In the genomic region with DNA sequence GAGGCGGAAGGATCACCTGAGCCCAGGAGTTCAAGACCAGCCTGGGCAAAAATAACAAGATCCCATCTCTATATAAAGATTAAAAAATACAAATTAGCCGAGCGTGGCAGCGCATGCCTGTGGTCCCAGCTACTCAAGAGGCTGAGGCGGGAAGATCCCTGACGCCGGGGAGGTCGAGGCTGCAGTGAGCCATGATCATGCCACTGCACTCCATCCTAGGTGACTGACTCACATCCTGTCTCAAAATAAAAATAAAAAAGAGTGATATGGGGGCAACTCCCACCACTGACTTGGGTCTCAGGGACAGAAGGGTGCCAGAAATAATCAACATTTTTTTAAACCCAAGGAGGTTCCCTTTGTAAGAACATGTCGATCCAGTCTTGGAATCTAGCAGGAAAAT, we compare ENCODE assay signal across 19 cellular contexts. TPM values are rescaled to one million over a fixed set of nuclear protein-coding genes. Genes with fewer than 3 reads are reported as not detected.
DNase-seq lines count a peak whose midpoint lies in the region; ATAC-seq and TF ChIP-seq lines count a peak whose summit lies in the region.
"Had no signal": no experiment of that assay in that cellular context is flagged by ENCODE, and none has a peak within 500 bp of the region (broad histone marks: within the 10 kb centered on the region; RNA-seq: fewer than 3 reads in every experiment).

No MANE protein-coding gene starts in this region.

- no peaks in the 10 kb centered on the region for H3K9me3 Mint-ChIP-seq in activated naive CD4-positive, alpha-beta T cell treated with anti-CD3 and anti-CD28 coated beads, Interleukin-2, amount 10 ng/mL, durations not matched to agents 7 days and 5 days
- H3K9me3 Mint-ChIP-seq in activated naive CD4-positive, alpha-beta T cell treated with anti-CD3 and anti-CD28 coated beads for 36 hours = no peaks in the 10 kb centered on the region
- H3K9me3 Mint-ChIP-seq in chondrocyte (ENCODE audit: low read depth) = no peaks in the 10 kb centered on the region
- no peaks in the 10 kb centered on the region for H3K9me3 Mint-ChIP-seq in nephron
- H3K9me3 Mint-ChIP-seq in activated CD8-positive, alpha-beta T cell treated with anti-CD3 and anti-CD28 coated beads for 36 hours = no peaks in the 10 kb centered on the region
- H3K9me3 Mint-ChIP-seq: CD4-positive, alpha-beta T cell; naive thymus-derived CD4-positive, alpha-beta T cell; T-helper 2 cell treated with Interferon-gamma antibody and Interleukin-4, amounts not matched to agents 5 μg/mL and 100 μg/mL, for 36 hours had no signal

- H3K4me3 Mint-ChIP-seq in activated naive CD4-positive, alpha-beta T cell treated with anti-CD3 and anti-CD28 coated beads, Interleukin-2, amount 10 ng/mL, durations not matched to agents 7 days and 5 days = no peak overlapping the region
- H3K4me3 Mint-ChIP-seq in activated naive CD4-positive, alpha-beta T cell treated with anti-CD3 and anti-CD28 coated beads for 36 hours = no peak overlapping the region
- no peak overlapping the region for H3K4me3 Mint-ChIP-seq in chondrocyte (ENCODE audit: unreplicated experiment)
- H3K4me3 Mint-ChIP-seq in nephron = no peak overlapping the region
- no peak overlapping the region for H3K4me3 Mint-ChIP-seq in activated CD8-positive, alpha-beta T cell treated with anti-CD3 and anti-CD28 coated beads for 36 hours
- H3K4me3 Mint-ChIP-seq: CD4-positive, alpha-beta T cell; naive thymus-derived CD4-positive, alpha-beta T cell; T-helper 2 cell treated with Interferon-gamma antibody and Interleukin-4, amounts not matched to agents 5 μg/mL and 100 μg/mL, for 36 hours had no signal

- H3K27me3 Mint-ChIP-seq in activated naive CD4-positive, alpha-beta T cell treated with anti-CD3 and anti-CD28 coated beads, Interleukin-2, amount 10 ng/mL, durations not matched to agents 7 days and 5 days = peaks cover 18% of the 10 kb centered on the region
- peaks cover 2% of the 10 kb centered on the region for H3K27me3 Mint-ChIP-seq in activated naive CD4-positive, alpha-beta T cell treated with anti-CD3 and anti-CD28 coated beads for 36 hours (ENCODE audit: low read depth)
- no peaks in the 10 kb centered on the region for H3K27me3 Mint-ChIP-seq in chondrocyte (ENCODE audit: low read depth)
- H3K27me3 Mint-ChIP-seq in nephron (ENCODE audit: low read depth) = no peaks in the 10 kb centered on the region
- peaks cover 2% of the 10 kb centered on the region for H3K27me3 Mint-ChIP-seq in activated CD8-positive, alpha-beta T cell treated with anti-CD3 and anti-CD28 coated beads for 36 hours

- intact Hi-C loops in activated naive CD4-positive, alpha-beta T cell treated with anti-CD3 and anti-CD28 coated beads for 36 hours (cut with micrococcal nuclease) = no loop called here
- intact Hi-C loops in activated CD8-positive, alpha-beta T cell treated with anti-CD3 and anti-CD28 coated beads for 36 hours (cut with micrococcal nuclease) = no loop called here

- ATAC-seq in GM19455 (IDR thresholded peaks at IDR 0.05; ENCODE audit: unreplicated experiment) = no peak
- no peak for ATAC-seq in activated CD8-positive, alpha-beta T cell treated with anti-CD3 and anti-CD28 coated beads for 36 hours
- ATAC-seq: naive thymus-derived CD4-positive, alpha-beta T cell had no signal

- POLR2A ChIA-PET in activated CD8-positive, alpha-beta T cell treated with anti-CD3 and anti-CD28 coated beads for 36 hours (lab: Charles Lee) = no interaction called here

- H3K36me3 Mint-ChIP-seq in activated naive CD4-positive, alpha-beta T cell treated with anti-CD3 and anti-CD28 coated beads, Interleukin-2, amount 10 ng/mL, durations not matched to agents 7 days and 5 days = no peaks in the 10 kb centered on the region
- no peaks in the 10 kb centered on the region for H3K36me3 Mint-ChIP-seq in activated naive CD4-positive, alpha-beta T cell treated with anti-CD3 and anti-CD28 coated beads for 36 hours (ENCODE audit: low read depth)
- H3K36me3 Mint-ChIP-seq in chondrocyte (ENCODE audit: low read depth) (no peaks in the 10 kb centered on the region), nephron (ENCODE audit: low read depth) (peaks cover 47% of the 10 kb centered on the region)
- H3K36me3 Mint-ChIP-seq in activated CD8-positive, alpha-beta T cell treated with anti-CD3 and anti-CD28 coated beads for 36 hours (ENCODE audit: low read depth) = no peaks in the 10 kb centered on the region

- no peak overlapping the region for H3K27ac Mint-ChIP-seq in activated naive CD4-positive, alpha-beta T cell treated with anti-CD3 and anti-CD28 coated beads, Interleukin-2, amount 10 ng/mL, durations not matched to agents 7 days and 5 days
- no peak overlapping the region for H3K27ac Mint-ChIP-seq in activated naive CD4-positive, alpha-beta T cell treated with anti-CD3 and anti-CD28 coated beads for 36 hours
- peak overlapping the region; percentile 51 for H3K27ac Mint-ChIP-seq in chondrocyte (ENCODE audit: unreplicated experiment)
- peak overlapping the region in 2 of 3 experiments; percentile 28 to 54 for H3K27ac Mint-ChIP-seq in nephron
- no peak overlapping the region for H3K27ac Mint-ChIP-seq in activated CD8-positive, alpha-beta T cell treated with anti-CD3 and anti-CD28 coated beads for 36 hours
- H3K27ac Mint-ChIP-seq: CD4-positive, alpha-beta T cell; naive thymus-derived CD4-positive, alpha-beta T cell; T-helper 2 cell treated with Interferon-gamma antibody and Interleukin-4, amounts not matched to agents 5 μg/mL and 100 μg/mL, for 36 hours had no signal

- peak; percentile 14 for DNase-seq in activated naive CD4-positive, alpha-beta T cell treated with anti-CD3 and anti-CD28 coated beads, Interleukin-2, amount 10 ng/mL, durations not matched to agents 7 days and 5 days
- DNase-seq in activated naive CD4-positive, alpha-beta T cell treated with anti-CD3 and anti-CD28 coated beads for 36 hours = no peak
- DNase-seq in chondrocyte (ENCODE audit: low spot score) = no peak
- DNase-seq in ureter (ENCODE audit: low spot score) = peak; percentile 22
- no peak for DNase-seq in activated CD8-positive, alpha-beta T cell treated with anti-CD3 and anti-CD28 coated beads for 36 hours
- no peak for DNase-seq in SIG-M5 (lab: John Stamatoyannopoulos, UW)
- DNase-seq: activated gamma-delta T cell treated with Interleukin-2 at 50 U/mL for 16 hours; anterior cingulate cortex; CD4-positive, alpha-beta T cell; DND-41; foreskin melanocyte; naive thymus-derived CD4-positive, alpha-beta T cell; NCI-H1092; NCI-H2081 treated with DMSO at 0.1 percent for 48 hours; NCI-H524 treated with DMSO at 0.1 percent for 48 hours; stomach had no signal

- CTCF ChIA-PET in activated naive CD4-positive, alpha-beta T cell treated with anti-CD3 and anti-CD28 coated beads, Interleukin-2, amount 10 ng/mL, durations not matched to agents 7 days and 5 days (lab: Charles Lee) = no interaction called here
- CTCF ChIA-PET in activated naive CD4-positive, alpha-beta T cell treated with anti-CD3 and anti-CD28 coated beads for 36 hours (lab: Charles Lee) = interaction anchor here (1.5 kb wide), 1 partner anchor 19 kb away, joined by 4 read pairs; no protein-coding TSS in a partner anchor
- CTCF ChIA-PET in activated CD8-positive, alpha-beta T cell treated with anti-CD3 and anti-CD28 coated beads for 36 hours (lab: Charles Lee) = interaction anchor here (0.5 to 1.1 kb wide), 3 partner anchors 24 to 252 kb away, joined by 3 to 4 read pairs (median 3); no protein-coding TSS in a partner anchor

- H3K4me1 Mint-ChIP-seq in activated naive CD4-positive, alpha-beta T cell treated with anti-CD3 and anti-CD28 coated beads, Interleukin-2, amount 10 ng/mL, durations not matched to agents 7 days and 5 days = no peaks in the 10 kb centered on the region
- peaks cover 7% of the 10 kb centered on the region for H3K4me1 Mint-ChIP-seq in activated naive CD4-positive, alpha-beta T cell treated with anti-CD3 and anti-CD28 coated beads for 36 hours (ENCODE audit: low read depth)
- H3K4me1 Mint-ChIP-seq in chondrocyte (ENCODE audit: low read depth) (peaks cover 67% of the 10 kb centered on the region), nephron (peaks cover 74% of the 10 kb centered on the region)
- H3K4me1 Mint-ChIP-seq in activated CD8-positive, alpha-beta T cell treated with anti-CD3 and anti-CD28 coated beads for 36 hours (ENCODE audit: low read depth) = peaks cover 12% of the 10 kb centered on the region

- no peak for TF ChIP-seq CTCF in chondrocyte (IDR thresholded peaks at IDR 0.05)
- TF ChIP-seq CTCF in nephron (IDR thresholded peaks at IDR 0.05; ENCODE audit: unreplicated experiment in 3 of 3) = no peak
- TF ChIP-seq CTCF in activated CD8-positive, alpha-beta T cell treated with anti-CD3 and anti-CD28 coated beads for 36 hours (IDR thresholded peaks at IDR 0.05) = no peak

RNA-seq across cellular contexts. Expression of a gene that starts 37.6 kb away (rescaled TPM):
- total RNA-seq in activated naive CD4-positive, alpha-beta T cell treated with anti-CD3 and anti-CD28 coated beads for 36 hours = 1 to 10 TPM; 7.4 to 8.4 TPM
- total RNA-seq in chondrocyte (26.1 to 31.8 TPM (median 27.7 TPM) in 3 replicates), ureter (75.6 TPM)
- total RNA-seq in activated CD8-positive, alpha-beta T cell treated with anti-CD3 and anti-CD28 coated beads for 36 hours = 10 to 100 TPM in 1 of 2 experiments, 1 to 10 TPM in 1; 7.0 to 10.5 TPM

Comparison
In these comparisons a context has a peak if more than half of its experiments do, and no peak if none do; other contexts are left out.
1. DNase-seq: peak in activated naive CD4-positive, alpha-beta T cell treated with anti-CD3 and anti-CD28 coated beads, Interleukin-2, amount 10 ng/mL, durations not matched to agents 7 days and 5 days (single experiment) and ureter (single experiment); none in activated naive CD4-positive, alpha-beta T cell treated with anti-CD3 and anti-CD28 coated beads for 36 hours (single experiment), chondrocyte (single experiment), activated CD8-positive, alpha-beta T cell treated with anti-CD3 and anti-CD28 coated beads for 36 hours (single experiment) and SIG-M5 (single experiment).
2. H3K27ac Mint-ChIP-seq: peak in chondrocyte (single experiment) and nephron (2 of 3); none in activated naive CD4-positive, alpha-beta T cell treated with anti-CD3 and anti-CD28 coated beads, Interleukin-2, amount 10 ng/mL, durations not matched to agents 7 days and 5 days (single experiment), activated naive CD4-positive, alpha-beta T cell treated with anti-CD3 and anti-CD28 coated beads for 36 hours (single experiment) and activated CD8-positive, alpha-beta T cell treated with anti-CD3 and anti-CD28 coated beads for 36 hours (single experiment).